Comparison of ENCODE assay signal across 9 cellular contexts in genomic region chr17:10149573-10150399, GRCh38. TPM values are rescaled to one million over a fixed set of nuclear protein-coding genes. Genes with fewer than 3 reads are reported as not detected.
DNase-seq lines count a peak whose midpoint lies in the region; ATAC-seq and TF ChIP-seq lines count a peak whose summit lies in the region.
"Had no signal": no experiment of that assay in that cellular context is flagged by ENCODE, and none has a peak within 500 bp of the region (broad histone marks: within the 10 kb centered on the region; RNA-seq: fewer than 3 reads in every experiment).

No MANE protein-coding gene starts in this region.

- peaks cover 21% of the 10 kb centered on the region for H3K4me1 Mint-ChIP-seq in activated T-cell treated with anti-CD3 and anti-CD28 coated beads, Interleukin-2, amount 50 U/mL, for 4 hours (ENCODE audit: low read depth)
- H3K4me1 Mint-ChIP-seq in activated naive CD8-positive, alpha-beta T cell treated with anti-CD3 and anti-CD28 coated beads for 36 hours = peaks cover 30% of the 10 kb centered on the region

- H3K79me2 ChIP-seq in osteoblast (ENCODE audit: insufficient read depth, low read length) = no peaks in the 10 kb centered on the region

- no peaks in the 10 kb centered on the region for H3K36me3 ChIP-seq in osteoblast (ENCODE audit: insufficient read depth, low read length)

- ATAC-seq in activated T-cell treated with anti-CD3 and anti-CD28 coated beads, Interleukin-2, amount 50 U/mL, for 4 hours = peak; percentile 14 to 18
- ATAC-seq in HG03196 (IDR thresholded peaks at IDR 0.05; ENCODE audit: unreplicated experiment) = peak; percentile 48
- no peak for ATAC-seq in HG03571 (IDR thresholded peaks at IDR 0.05; ENCODE audit: unreplicated experiment)
- no peak for ATAC-seq in HG02884 (IDR thresholded peaks at IDR 0.05; ENCODE audit: unreplicated experiment)

- H2AFZ ChIP-seq in osteoblast (ENCODE audit: low read length) = no peak overlapping the region

- no peaks in the 10 kb centered on the region for H3K27me3 ChIP-seq in osteoblast (ENCODE audit: insufficient read depth, low read length)

- no peaks in the 10 kb centered on the region for H3K27me3 Mint-ChIP-seq in activated T-cell treated with anti-CD3 and anti-CD28 coated beads, Interleukin-2, amount 50 U/mL, for 4 hours (ENCODE audit: low read depth)
- H3K27me3 Mint-ChIP-seq in activated naive CD8-positive, alpha-beta T cell treated with anti-CD3 and anti-CD28 coated beads for 36 hours = peaks cover 25% of the 10 kb centered on the region

- H3K27ac Mint-ChIP-seq in activated naive CD8-positive, alpha-beta T cell treated with anti-CD3 and anti-CD28 coated beads for 36 hours = peak overlapping the region; percentile 79
- H3K27ac Mint-ChIP-seq: CD4-positive, CD25-positive, alpha-beta regulatory T cell had no signal

- no peak overlapping the region for H3K4me3 ChIP-seq in osteoblast (ENCODE audit: insufficient read depth, low read length)
- no peak overlapping the region for H3K4me3 ChIP-seq in lower leg skin (ENCODE audit: low read depth, poor library complexity, severe bottlenecking)

- no peaks in the 10 kb centered on the region for H3K4me1 ChIP-seq in osteoblast (ENCODE audit: insufficient read depth, low read length)

- no peak overlapping the region for H3K27ac ChIP-seq in osteoblast (ENCODE audit: low read depth, low read length)

- DNase-seq in activated T-cell treated with anti-CD3 and anti-CD28 coated beads, Interleukin-2, amount 50 U/mL, for 4 hours = no peak
- DNase-seq in activated T-cell treated with anti-CD3 and anti-CD28 coated beads for 4 hours = no peak
- DNase-seq in activated naive CD8-positive, alpha-beta T cell treated with anti-CD3 and anti-CD28 coated beads for 36 hours = peak; percentile 29
- DNase-seq in osteoblast (ENCODE audit: insufficient read length, low spot score, missing footprints) = peak; percentile 74
- no peak for DNase-seq in lower leg skin (ENCODE audit: low spot score in 2 of 2)

- no peak for TF ChIP-seq POLR2A in lower leg skin (IDR thresholded peaks at IDR 0.05)

- H3K36me3 Mint-ChIP-seq in activated T-cell treated with anti-CD3 and anti-CD28 coated beads, Interleukin-2, amount 50 U/mL, for 4 hours (ENCODE audit: insufficient read depth) = no peaks in the 10 kb centered on the region
- peaks cover 2% of the 10 kb centered on the region for H3K36me3 Mint-ChIP-seq in activated naive CD8-positive, alpha-beta T cell treated with anti-CD3 and anti-CD28 coated beads for 36 hours
- H3K36me3 Mint-ChIP-seq: CD4-positive, CD25-positive, alpha-beta regulatory T cell had no signal

- H3K4me3 Mint-ChIP-seq in activated T-cell treated with anti-CD3 and anti-CD28 coated beads, Interleukin-2, amount 50 U/mL, for 4 hours = no peak overlapping the region
- H3K4me3 Mint-ChIP-seq in activated naive CD8-positive, alpha-beta T cell treated with anti-CD3 and anti-CD28 coated beads for 36 hours = no peak overlapping the region

- no peaks in the 10 kb centered on the region for H3K9me3 Mint-ChIP-seq in activated T-cell treated with anti-CD3 and anti-CD28 coated beads, Interleukin-2, amount 50 U/mL, for 4 hours
- H3K9me3 Mint-ChIP-seq in activated naive CD8-positive, alpha-beta T cell treated with anti-CD3 and anti-CD28 coated beads for 36 hours = peaks cover 6% of the 10 kb centered on the region

- intact Hi-C loops in lower leg skin (cut with DNase I; ENCODE audit: low total_unique reads) = no loop called here

- no peaks in the 10 kb centered on the region for H3K9me3 ChIP-seq in osteoblast (ENCODE audit: low read depth, low read length)

- no peaks in the 10 kb centered on the region for H4K20me1 ChIP-seq in osteoblast (ENCODE audit: insufficient read depth, low read length)

- no peak overlapping the region for H3K4me2 ChIP-seq in osteoblast (ENCODE audit: insufficient read depth, low read length)

- 67 to 69% methylated on average over 8 of the region's 8 CpGs for WGBS in lower leg skin, 2 donors

- TF ChIP-seq CTCF in osteoblast (IDR thresholded peaks at IDR 0.05; ENCODE audit: extremely low read depth, low read depth, low read length) (no peak), lower leg skin (IDR thresholded peaks at IDR 0.05) (no peak)

RNA-seq across cellular contexts. Expression of gene GAS7, which starts 48.6 kb away (rescaled TPM):
- total RNA-seq in activated T-cell treated with anti-CD3 and anti-CD28 coated beads, Interleukin-2, amount 50 U/mL, for 4 hours = 1 to 10 TPM in 1 of 3 donors, under 1 TPM in 2; 0.30 to 1.6 (median 0.82) TPM
- total RNA-seq in activated naive CD8-positive, alpha-beta T cell treated with anti-CD3 and anti-CD28 coated beads for 36 hours = 1 to 10 TPM in 1 of 2 experiments, under 1 TPM in 1; 0.76 to 1.2 TPM
- total RNA-seq in osteoblast = 1.8 and 3.6 TPM in 2 replicates
- total RNA-seq in lower leg skin = 100 to 1,000 TPM in 3 of 4 donors, 10 to 100 TPM in 1; 97.8 to 148 (median 117) TPM

Comparison
In these comparisons a context has a peak if more than half of its experiments do, and no peak if none do; other contexts are left out.
1. ATAC-seq: peak in activated T-cell treated with anti-CD3 and anti-CD28 coated beads, Interleukin-2, amount 50 U/mL, for 4 hours (2 of 2) and HG03196 (single experiment); none in HG03571 (single experiment) and HG02884 (single experiment).
2. DNase-seq: peak in activated naive CD8-positive, alpha-beta T cell treated with anti-CD3 and anti-CD28 coated beads for 36 hours (single experiment) and osteoblast (single experiment); none in activated T-cell treated with anti-CD3 and anti-CD28 coated beads, Interleukin-2, amount 50 U/mL, for 4 hours (single experiment), activated T-cell treated with anti-CD3 and anti-CD28 coated beads for 4 hours (single experiment) and lower leg skin (0 of 2).
3. RNA of gene GAS7, which starts 48.6 kb away (total RNA-seq): 97.8 to 148 TPM in lower leg skin; 1.8 to 3.6 TPM in osteoblast, 0.76 to 1.2 TPM in activated naive CD8-positive, alpha-beta T cell treated with anti-CD3 and anti-CD28 coated beads for 36 hours and 0.30 to 1.6 TPM in activated T-cell treated with anti-CD3 and anti-CD28 coated beads, Interleukin-2, amount 50 U/mL, for 4 hours; every median in the first group is over 10 times any median in the second.